Comparison of ENCODE assay signal across 8 cellular contexts in the genomic region with DNA sequence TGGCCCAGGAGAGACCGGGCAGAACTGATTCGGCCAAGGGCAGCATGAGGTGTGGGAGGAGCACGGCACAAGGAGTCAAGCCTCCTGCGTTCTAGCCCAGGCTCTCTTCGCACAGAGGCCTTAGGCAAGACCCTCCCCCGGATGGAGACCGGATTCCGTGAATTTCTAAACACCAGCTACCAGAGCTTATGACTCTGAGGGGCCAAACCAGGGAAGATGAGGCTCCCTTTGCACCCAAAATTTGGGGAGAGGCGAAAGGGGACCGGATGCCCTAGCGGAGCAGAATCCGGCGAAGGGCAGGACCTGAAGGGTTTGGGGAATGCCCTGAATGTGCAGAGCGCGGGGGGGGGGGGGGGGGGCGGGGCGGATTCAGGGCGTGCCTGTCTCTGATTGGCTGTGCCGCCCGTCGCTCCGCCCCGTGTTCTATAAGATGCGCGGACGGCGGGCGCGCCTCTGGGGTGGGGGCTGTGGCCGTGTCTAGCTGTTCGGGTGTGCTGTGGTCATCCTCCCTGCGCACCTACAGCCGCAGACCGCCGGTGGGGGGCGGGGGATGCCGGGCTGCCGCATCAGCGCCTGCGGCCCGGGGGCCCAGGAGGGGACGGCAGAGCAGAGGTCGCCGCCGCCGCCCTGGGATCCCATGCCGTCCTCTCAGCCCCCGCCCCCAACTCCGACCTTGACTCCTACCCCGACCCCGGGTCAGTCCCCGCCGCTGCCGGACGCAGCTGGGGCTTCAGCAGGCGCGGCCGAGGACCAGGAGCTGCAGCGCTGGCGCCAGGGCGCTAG. TPM values are rescaled to one million over a fixed set of nuclear protein-coding genes. Genes with fewer than 3 reads are reported as not detected.
DNase-seq lines count a peak whose midpoint lies in the region; ATAC-seq and TF ChIP-seq lines count a peak whose summit lies in the region.

A gene with protein sequence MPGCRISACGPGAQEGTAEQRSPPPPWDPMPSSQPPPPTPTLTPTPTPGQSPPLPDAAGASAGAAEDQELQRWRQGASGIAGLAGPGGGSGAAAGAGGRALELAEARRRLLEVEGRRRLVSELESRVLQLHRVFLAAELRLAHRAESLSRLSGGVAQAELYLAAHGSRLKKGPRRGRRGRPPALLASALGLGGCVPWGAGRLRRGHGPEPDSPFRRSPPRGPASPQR (plus strand): TSS at position 456 of the 783 bp plus-strand sequence. CDS start 95 bp downstream, at position 551.

- peak within 1 kb of the TSS; percentile 43 for H3K27ac Mint-ChIP-seq in neural crest cell (ENCODE audit: unreplicated experiment)
- H3K27ac Mint-ChIP-seq in stimulated activated naive CD8-positive, alpha-beta T cell treated with anti-CD3 and anti-CD28 coated beads, Interleukin-15, amount 100 ng/mL, for 72 hours: no peak within 1 kb of the TSS

- H3K27ac ChIP-seq in HL-60 (replicated peaks): no peak within 1 kb of the TSS

- peak; percentile 78 for ATAC-seq in stimulated activated naive CD8-positive, alpha-beta T cell treated with anti-CD3 and anti-CD28 coated beads, Interleukin-15, amount 100 ng/mL, for 72 hours
- ATAC-seq in GM19324 (IDR thresholded peaks at IDR 0.05; ENCODE audit: low FRiP score, unreplicated experiment): no peak

- H3K4me3 ChIP-seq in GM12864 (ENCODE audit: low read depth, low read length) (peak within 1 kb of the TSS; percentile 49), HL-60 (replicated peaks; ENCODE audit: insufficient read depth, low read length) (peak within 1 kb of the TSS; percentile 54), fibroblast of villous mesenchyme (ENCODE audit: low read depth, low read length) (peak within 1 kb of the TSS; percentile 79)

- H3K27me3 ChIP-seq in HL-60 (ENCODE audit: insufficient read depth, poor library complexity, severe bottlenecking): peaks cover 34% of the 10 kb centered on the region

- peaks cover 32% of the 10 kb centered on the region for H3K4me1 Mint-ChIP-seq in neural crest cell
- H3K4me1 Mint-ChIP-seq in stimulated activated naive CD8-positive, alpha-beta T cell treated with anti-CD3 and anti-CD28 coated beads, Interleukin-15, amount 100 ng/mL, for 72 hours: peaks cover 29% of the 10 kb centered on the region

- TF ChIP-seq CTCF in GM12864 (IDR thresholded peaks at IDR 0.05; ENCODE audit: low read depth, low read length, missing control alignments) (no peak), HL-60 (IDR thresholded peaks at IDR 0.05; ENCODE audit: insufficient read depth, low read length) (no peak), fibroblast of villous mesenchyme (IDR thresholded peaks at IDR 0.05; ENCODE audit: insufficient read depth, low read depth, low read length) (no peak), neural crest cell (conservative IDR thresholded peaks at IDR 0.05) (peak; percentile 17)

- peak within 1 kb of the TSS; percentile 92 for H3K4me3 Mint-ChIP-seq in neural crest cell
- peak within 1 kb of the TSS; percentile 87 to 88 for H3K4me3 Mint-ChIP-seq in stimulated activated naive CD8-positive, alpha-beta T cell treated with anti-CD3 and anti-CD28 coated beads, Interleukin-15, amount 100 ng/mL, for 72 hours

- H3K9me3 Mint-ChIP-seq in neural crest cell: no peaks in the 10 kb centered on the region
- H3K9me3 Mint-ChIP-seq in stimulated activated naive CD8-positive, alpha-beta T cell treated with anti-CD3 and anti-CD28 coated beads, Interleukin-15, amount 100 ng/mL, for 72 hours: no peaks in the 10 kb centered on the region

- H3K36me3 Mint-ChIP-seq in neural crest cell (ENCODE audit: low read depth): no peaks in the 10 kb centered on the region

- DNase-seq in GM12864 (ENCODE audit: low read depth) (no peak), HL-60 (ENCODE audit: low read depth in 1 of 2, low spot score in 1 of 2) (peak in 1 of 2 experiments; percentile 18), RPMI7951 (ENCODE audit: low read depth) (peak; percentile 61), fibroblast of villous mesenchyme (ENCODE audit: low read depth) (peak; percentile 85), neural crest cell (ENCODE audit: low read depth, low spot score) (peak; percentile 73)
- peak; percentile 89 for DNase-seq in activated effector memory CD4-positive, alpha-beta T cell treated with anti-CD3 and anti-CD28 coated beads, Interleukin-2, amount 50 U/mL, for 16 hours
- peak; percentile 60 to 70 for DNase-seq in stimulated activated naive CD8-positive, alpha-beta T cell treated with anti-CD3 and anti-CD28 coated beads, Interleukin-15, amount 100 ng/mL, for 72 hours

- H3K27me3 Mint-ChIP-seq in neural crest cell (ENCODE audit: low read depth): peaks cover 67% of the 10 kb centered on the region
- peaks cover 79% of the 10 kb centered on the region for H3K27me3 Mint-ChIP-seq in stimulated activated naive CD8-positive, alpha-beta T cell treated with anti-CD3 and anti-CD28 coated beads, Interleukin-15, amount 100 ng/mL, for 72 hours

RNA-seq across cellular contexts. Expression of the gene that starts here (rescaled TPM):
- 4.2 and 4.6 TPM in 2 replicates for total RNA-seq in RPMI7951 (2014; rRNA removed; shearing (Covaris generic))
- total RNA-seq in fibroblast of villous mesenchyme (13.2 and 27.6 TPM in 2 replicates), neural crest cell (16.7 and 18.7 TPM in 2 replicates)
